32 cellular contexts compared by ENCODE assay signal in the genomic region with DNA sequence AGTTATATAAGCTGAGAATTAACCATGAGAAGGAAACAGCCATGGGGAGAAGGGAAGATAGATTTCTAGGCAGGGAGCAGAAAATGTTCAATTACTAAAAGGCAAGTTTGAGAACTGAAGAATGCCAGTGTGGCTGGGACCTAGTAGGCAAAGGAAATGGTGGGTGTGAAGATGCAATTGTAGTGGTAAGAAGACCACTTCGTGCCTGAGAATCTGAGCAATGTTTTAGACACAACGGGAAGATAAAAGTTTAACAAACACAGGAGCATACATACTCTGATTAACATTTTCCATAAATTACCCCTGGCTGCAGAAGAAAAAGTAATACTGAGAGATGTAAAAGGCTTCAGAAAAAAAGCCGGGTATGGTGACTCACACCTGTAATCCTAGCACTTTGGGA. TPM values are rescaled to one million over a fixed set of nuclear protein-coding genes. Genes with fewer than 3 reads are reported as not detected.
"Had no signal": no experiment of that assay in that cellular context is flagged by ENCODE, and none has a peak within 500 bp of the region (broad histone marks: within the 10 kb centered on the region; RNA-seq: fewer than 3 reads in every experiment).

No MANE protein-coding gene starts in this region.

- H3K36me3 ChIP-seq: brain microvascular endothelial cell, SJCRH30 had no signal

- H3K36me3 Mint-ChIP-seq: activated CD4-positive, alpha-beta memory T cell treated with anti-CD3 and anti-CD28 coated beads for 36 hours; activated naive CD4-positive, alpha-beta T cell treated with anti-CD3 and anti-CD28 coated beads, Interleukin-2, amount 10 ng/mL, durations not matched to agents 7 days and 5 days had no signal

- H3K27me3 ChIP-seq: brain microvascular endothelial cell, SJCRH30 had no signal

- H3K4me3 ChIP-seq: SJCRH30, SK-N-MC had no signal

- ATAC-seq: Panc1 had no signal

- H3K9me3 ChIP-seq: SJCRH30 had no signal

- H3K27ac Mint-ChIP-seq: activated CD4-positive, alpha-beta memory T cell treated with anti-CD3 and anti-CD28 coated beads for 36 hours; activated naive CD4-positive, alpha-beta T cell treated with anti-CD3 and anti-CD28 coated beads, Interleukin-2, amount 10 ng/mL, durations not matched to agents 7 days and 5 days; activated T-helper 1 cell treated with anti-CD3 and anti-CD28 coated beads, Interleukin-12 subunit alpha, Interleukin-12 subunit beta, Interleukin-2, Interleukin-4 antibody, amounts not matched to agents 30 ng/mL and 10 ng/mL and 1 ng/mL, durations not matched to agents 14 hours and 24 hours and 36 hours; T-helper 1 cell treated with Interleukin-12 subunit alpha and Interleukin-12 subunit beta and Interleukin-4 antibody, amounts not matched to agents 30 μg/mL and 1 μg/mL, for 36 hours; T-helper 2 cell treated with Interferon-gamma antibody and Interleukin-4, amounts not matched to agents 5 μg/mL and 100 μg/mL, for 36 hours had no signal

- H3K4me1 Mint-ChIP-seq: activated naive CD4-positive, alpha-beta T cell treated with anti-CD3 and anti-CD28 coated beads, Interleukin-2, amount 10 ng/mL, durations not matched to agents 7 days and 5 days had no signal

- H3K27ac ChIP-seq: brain microvascular endothelial cell, SJCRH30, SK-N-MC had no signal

- H3K4me1 ChIP-seq: SJCRH30 had no signal

- H3K4me3 Mint-ChIP-seq: activated CD4-positive, alpha-beta memory T cell treated with anti-CD3 and anti-CD28 coated beads for 36 hours; activated naive CD4-positive, alpha-beta T cell treated with anti-CD3 and anti-CD28 coated beads, Interleukin-2, amount 10 ng/mL, durations not matched to agents 7 days and 5 days; activated T-cell treated with anti-CD3 and anti-CD28 coated beads, Interleukin-2, amount 50 U/mL, for 4 hours; activated T-helper 1 cell treated with anti-CD3 and anti-CD28 coated beads, Interleukin-12 subunit alpha, Interleukin-12 subunit beta, Interleukin-2, Interleukin-4 antibody, amounts not matched to agents 30 ng/mL and 10 ng/mL and 1 ng/mL, durations not matched to agents 14 hours and 24 hours and 36 hours; T-helper 1 cell treated with Interleukin-12 subunit alpha and Interleukin-12 subunit beta and Interleukin-4 antibody, amounts not matched to agents 30 μg/mL and 1 μg/mL, for 36 hours; T-helper 2 cell treated with Interferon-gamma antibody and Interleukin-4, amounts not matched to agents 5 μg/mL and 100 μg/mL, for 36 hours had no signal

- H3K27me3 Mint-ChIP-seq: activated naive CD4-positive, alpha-beta T cell treated with anti-CD3 and anti-CD28 coated beads, Interleukin-2, amount 10 ng/mL, durations not matched to agents 7 days and 5 days had no signal

- H3K9me3 Mint-ChIP-seq: activated CD4-positive, alpha-beta memory T cell treated with anti-CD3 and anti-CD28 coated beads for 36 hours; activated naive CD4-positive, alpha-beta T cell treated with anti-CD3 and anti-CD28 coated beads, Interleukin-2, amount 10 ng/mL, durations not matched to agents 7 days and 5 days; activated T-cell treated with anti-CD3 and anti-CD28 coated beads, Interleukin-2, amount 50 U/mL, for 4 hours; activated T-helper 1 cell treated with anti-CD3 and anti-CD28 coated beads, Interleukin-12 subunit alpha, Interleukin-12 subunit beta, Interleukin-2, Interleukin-4 antibody, amounts not matched to agents 30 ng/mL and 10 ng/mL and 1 ng/mL, durations not matched to agents 14 hours and 24 hours and 36 hours; T-helper 1 cell treated with Interleukin-12 subunit alpha and Interleukin-12 subunit beta and Interleukin-4 antibody, amounts not matched to agents 30 μg/mL and 1 μg/mL, for 36 hours; T-helper 2 cell treated with Interferon-gamma antibody and Interleukin-4, amounts not matched to agents 5 μg/mL and 100 μg/mL, for 36 hours had no signal

- DNase-seq: activated CD4-positive, alpha-beta memory T cell treated with anti-CD3 and anti-CD28 coated beads for 36 hours; activated CD4-positive, alpha-beta T cell treated with anti-CD3 and anti-CD28 coated beads, Interleukin-2, amount 50 U/mL, for 1 hour; activated effector memory CD4-positive, alpha-beta T cell treated with Interleukin-2 at 50 U/mL for 16 hours; activated naive CD4-positive, alpha-beta T cell treated with anti-CD3 and anti-CD28 coated beads, Interleukin-2, amount 10 ng/mL, durations not matched to agents 7 days and 5 days; activated T-cell treated with anti-CD3 and anti-CD28 coated beads, Interleukin-2, amount 50 U/mL, for 4 hours; amniotic stem cell; aorta; brain microvascular endothelial cell; central memory CD4-positive, alpha-beta T cell; Karpas-422; KBM-7; NCI-H1048; NCI-H1105 treated with DMSO at 0.1 percent for 48 hours; NCI-H1436; NCI-H1694; NCI-H1930; NCI-H2081 treated with DMSO at 0.1 percent for 48 hours; NCI-H226; NCI-H446 treated with DMSO at 0.1 percent for 48 hours; NCI-H524; NCI-H69; NCI-H82; SHP77; SJCRH30 had no signal

RNA-seq across cellular contexts. Expression of a gene that starts 18.1 kb away (rescaled TPM):
- total RNA-seq: activated CD8-positive, alpha-beta memory T cell treated with anti-CD3 and anti-CD28 coated beads for 36 hours; activated T-helper 1 cell treated with anti-CD3 and anti-CD28 coated beads, Interleukin-12 subunit alpha, Interleukin-12 subunit beta, Interleukin-2, Interleukin-4 antibody, amounts not matched to agents 30 ng/mL and 10 ng/mL and 1 ng/mL, durations not matched to agents 14 hours and 24 hours and 36 hours; MCF 10A; RPMI7951; SJCRH30 had no signal

RNA-seq across cellular contexts. Expression of a gene that starts 39.6 kb away (rescaled TPM):
- total RNA-seq: activated CD8-positive, alpha-beta memory T cell treated with anti-CD3 and anti-CD28 coated beads for 36 hours had no signal
